Comparison of ENCODE assay signal across 8 cellular contexts in the genomic region with DNA sequence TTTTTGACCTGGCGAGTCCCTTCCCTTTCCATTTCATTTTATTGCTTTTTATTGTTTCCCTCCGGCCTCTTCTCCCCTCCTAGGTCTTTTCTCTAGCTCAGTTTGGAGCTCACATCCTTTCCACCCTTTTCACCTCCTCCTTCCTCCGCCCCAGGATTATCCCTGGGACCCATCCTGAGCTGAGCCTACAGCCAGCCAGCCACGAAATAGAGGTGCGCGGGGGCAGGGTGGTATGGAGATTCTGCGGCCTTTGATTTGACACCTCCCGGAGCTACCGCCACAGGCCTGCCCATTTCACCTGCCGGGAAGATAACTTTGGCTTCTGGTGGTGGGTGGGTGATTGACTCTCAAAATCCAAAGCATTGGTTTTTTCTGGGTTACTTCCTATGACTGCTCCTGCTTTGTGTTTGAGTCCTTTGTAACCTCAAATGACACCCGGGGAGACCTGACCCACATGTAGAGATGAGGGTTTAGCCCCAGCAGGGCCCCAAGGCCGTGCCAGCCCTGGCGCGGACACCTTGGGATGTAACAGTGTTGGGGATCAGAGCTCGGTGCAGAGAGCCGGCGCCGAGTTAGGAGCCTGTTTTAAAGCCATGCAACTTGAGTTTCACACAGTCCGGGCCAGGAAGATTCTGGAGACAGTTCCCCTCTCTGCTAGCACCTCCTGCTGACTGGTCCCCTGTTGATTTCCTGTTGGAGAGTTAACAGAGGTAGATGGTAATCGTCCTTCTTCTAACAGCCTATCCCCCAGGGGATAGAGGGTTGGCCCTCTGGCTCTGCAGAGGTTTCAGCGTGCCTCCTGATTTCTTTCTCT. TPM values are rescaled to one million over a fixed set of nuclear protein-coding genes. Genes with fewer than 3 reads are reported as not detected.
A peak's percentile ranks its signal among the peaks of the same experiment; 100 is the strongest.
DNase-seq lines count a peak whose midpoint lies in the region; ATAC-seq and TF ChIP-seq lines count a peak whose summit lies in the region.

No MANE protein-coding gene starts in this region.

- peak overlapping the region; percentile 94 for H3K27ac Mint-ChIP-seq in MCF 10A (ENCODE audit: low read depth, unreplicated experiment)
- H3K27ac Mint-ChIP-seq in stimulated activated naive CD8-positive, alpha-beta T cell treated with anti-CD3 and anti-CD28 coated beads, Interleukin-15, Interleukin-2, amounts not matched to agents 100 ng/mL and 50 ng/mL, for 24 hours = peak overlapping the region; percentile 93

- CTCF ChIA-PET in MCF 10A (lab: Yijun Ruan, JAX) = interaction anchor here (0.5 to 5.8 kb wide), 44 partner anchors 8 to 197 kb away, joined by 3 to 64 read pairs (median 4); a partner anchor contains a TSS

- peak; percentile 17 for ATAC-seq in HG02678 (IDR thresholded peaks at IDR 0.05; ENCODE audit: unreplicated experiment)
- ATAC-seq in SK-N-SH treated with all-trans-retinoic acid at 6 μM for 48 hours = peak; percentile 18

- TF ChIP-seq CTCF in MCF 10A (IDR thresholded peaks at IDR 0.05; ENCODE audit: unreplicated experiment) = peak; percentile 43

- H3K9me3 Mint-ChIP-seq in MCF 10A (ENCODE audit: unreplicated experiment) = no peaks in the 10 kb centered on the region
- H3K9me3 Mint-ChIP-seq in stimulated activated naive CD8-positive, alpha-beta T cell treated with anti-CD3 and anti-CD28 coated beads, Interleukin-15, Interleukin-2, amounts not matched to agents 100 ng/mL and 50 ng/mL, for 24 hours = no peaks in the 10 kb centered on the region

- no peaks in the 10 kb centered on the region for H3K27me3 Mint-ChIP-seq in MCF 10A (ENCODE audit: insufficient read depth, unreplicated experiment)
- no peaks in the 10 kb centered on the region for H3K27me3 Mint-ChIP-seq in stimulated activated naive CD8-positive, alpha-beta T cell treated with anti-CD3 and anti-CD28 coated beads, Interleukin-15, Interleukin-2, amounts not matched to agents 100 ng/mL and 50 ng/mL, for 24 hours

- TSS peak; percentile 31 for BruUV-seq in MCF 10A (replicated peaks; lab: Mats Ljungman, UMichigan)

- H3K4me3 Mint-ChIP-seq in MCF 10A (ENCODE audit: unreplicated experiment) = peak overlapping the region; percentile 82
- peak overlapping the region; percentile 96 for H3K4me3 Mint-ChIP-seq in stimulated activated naive CD8-positive, alpha-beta T cell treated with anti-CD3 and anti-CD28 coated beads, Interleukin-15, Interleukin-2, amounts not matched to agents 100 ng/mL and 50 ng/mL, for 24 hours

- peak; percentile 54 for DNase-seq in GM04504 (ENCODE audit: low read depth)
- peak; percentile 87 for DNase-seq in MCF 10A (ENCODE audit: unreplicated experiment)
- peak; percentile 73 for DNase-seq in kidney tubule cell (ENCODE audit: low spot score)
- no peak for DNase-seq in DMS114 treated with DMSO at 0.1 percent for 48 hours (lab: John Stamatoyannopoulos, UW; ENCODE audit: unreplicated experiment)
- no peak for DNase-seq in NCI-H2171 (lab: John Stamatoyannopoulos, UW)

- H3K36me3 Mint-ChIP-seq in MCF 10A (ENCODE audit: insufficient read depth, unreplicated experiment) = no peaks in the 10 kb centered on the region
- peaks cover 56% of the 10 kb centered on the region for H3K36me3 Mint-ChIP-seq in stimulated activated naive CD8-positive, alpha-beta T cell treated with anti-CD3 and anti-CD28 coated beads, Interleukin-15, Interleukin-2, amounts not matched to agents 100 ng/mL and 50 ng/mL, for 24 hours (ENCODE audit: low read depth)

- POLR2A ChIA-PET in MCF 10A (lab: Yijun Ruan, JAX) = interaction anchor here (0.6 to 9.2 kb wide), 28 partner anchors 12 to 590 kb away, joined by 3 to 108 read pairs (median 4); a partner anchor contains a TSS

- intact Hi-C loops in MCF 10A (cut with micrococcal nuclease) = loop anchor here (1.0 kb wide), 4 partner anchors 48 to 193 kb away; no protein-coding TSS in a partner anchor

- H3K4me1 Mint-ChIP-seq in MCF 10A (ENCODE audit: insufficient read depth, unreplicated experiment) = peaks cover 69% of the 10 kb centered on the region
- H3K4me1 Mint-ChIP-seq in stimulated activated naive CD8-positive, alpha-beta T cell treated with anti-CD3 and anti-CD28 coated beads, Interleukin-15, Interleukin-2, amounts not matched to agents 100 ng/mL and 50 ng/mL, for 24 hours (ENCODE audit: low read depth) = peaks cover 66% of the 10 kb centered on the region

TF ChIP-seq in SK-N-SH treated with all-trans-retinoic acid at 6 μM for 48 hours, 23 proteins besides CTCF, POLR2A, EP300 and RAD21:
- TF ChIP-seq RARB (CRISPR knock-in tag; IDR thresholded peaks at IDR 0.05) (no peak), ZNF565 (CRISPR knock-in tag; conservative IDR thresholded peaks at IDR 0.05; ENCODE audit: low read depth) (no peak), GLIS3 (CRISPR knock-in tag; IDR thresholded peaks at IDR 0.05) (no peak), ZFP30 (CRISPR knock-in tag; IDR thresholded peaks at IDR 0.05) (no peak), OSR1 (CRISPR knock-in tag; IDR thresholded peaks at IDR 0.05) (no peak), PPARA (CRISPR knock-in tag; IDR thresholded peaks at IDR 0.05; ENCODE audit: borderline replicate concordance) (no peak), ZFP3 (CRISPR knock-in tag; IDR thresholded peaks at IDR 0.05) (no peak), ZC3H10 (CRISPR knock-in tag; IDR thresholded peaks at IDR 0.05) (no peak), ARNTL (CRISPR knock-in tag; IDR thresholded peaks at IDR 0.05; ENCODE audit: borderline replicate concordance, low read depth) (no peak), ZNF8 (CRISPR knock-in tag; IDR thresholded peaks at IDR 0.05) (no peak)

RNA-seq across cellular contexts. Expression of a gene that starts 1.5 kb away (rescaled TPM):
- 61.0 and 106 TPM in 2 replicates for total RNA-seq in MCF 10A (2022)

Comparison
In these comparisons a context has a peak if more than half of its experiments do, and no peak if none do; other contexts are left out.
1. DNase-seq: peak in GM04504 (single experiment), MCF 10A (single experiment) and kidney tubule cell (single experiment); none in DMS114 treated with DMSO at 0.1 percent for 48 hours (single experiment) and NCI-H2171 (single experiment).